Comparison of ENCODE assay signal across 14 cellular contexts in genomic region chr6:21538186-21538798, GRCh38. TPM values are rescaled to one million over a fixed set of nuclear protein-coding genes. Genes with fewer than 3 reads are reported as not detected.
A peak's percentile ranks its signal among the peaks of the same experiment; 100 is the strongest.
DNase-seq lines count a peak whose midpoint lies in the region; ATAC-seq and FAIRE-seq lines count a peak whose summit lies in the region.
"Had no signal": no experiment of that assay in that cellular context is flagged by ENCODE, and none has a peak within 500 bp of the region (broad histone marks: within the 10 kb centered on the region; RNA-seq: fewer than 3 reads in every experiment).

No MANE protein-coding gene starts in this region.

- no peak for DNase-seq in activated naive CD4-positive, alpha-beta T cell treated with anti-CD3 and anti-CD28 coated beads, Interleukin-2, amount 50 U/mL, for 72 hours (ENCODE audit: low spot score in 2 of 2)
- no peak for DNase-seq in activated naive CD4-positive, alpha-beta T cell treated with anti-CD3 and anti-CD28 coated beads for 36 hours
- DNase-seq in astrocyte of the hippocampus (ENCODE audit: low read depth, low spot score) (peak; percentile 71), mesenchymal stem cell (peak; percentile 8), urothelium cell line (ENCODE audit: low spot score) (peak; percentile 35), NCI-H1436 treated with DMSO at 0.1 percent for 48 hours (lab: John Stamatoyannopoulos, UW) (no peak), NCI-H446 (lab: John Stamatoyannopoulos, UW) (no peak)
- DNase-seq: activated CD4-positive, alpha-beta T cell treated with anti-CD3 and anti-CD28 coated beads for 4 hours; activated effector memory CD4-positive, alpha-beta T cell treated with anti-CD3 and anti-CD28 coated beads, Interleukin-2, amount 50 U/mL, for 16 hours; occipital lobe had no signal

- no peak overlapping the region for H3K14ac ChIP-seq in mesenchymal stem cell (ENCODE audit: low read length in 2 of 2)

- H2BK5ac ChIP-seq in mesenchymal stem cell (ENCODE audit: low read depth, low read length, poor library complexity, severe bottlenecking), result no peak overlapping the region

- no peaks in the 10 kb centered on the region for H3K9me3 Mint-ChIP-seq in activated naive CD4-positive, alpha-beta T cell treated with anti-CD3 and anti-CD28 coated beads, Interleukin-2, amount 50 U/mL, for 72 hours
- H3K9me3 Mint-ChIP-seq in activated naive CD4-positive, alpha-beta T cell treated with anti-CD3 and anti-CD28 coated beads for 36 hours, result peaks cover 2% of the 10 kb centered on the region

- peaks cover 8% of the 10 kb centered on the region for H3K27me3 Mint-ChIP-seq in activated naive CD4-positive, alpha-beta T cell treated with anti-CD3 and anti-CD28 coated beads for 36 hours (ENCODE audit: low read depth)

- H3K18ac ChIP-seq in mesenchymal stem cell (ENCODE audit: low read depth in 1 of 2, low read length in 2 of 2), result no peak overlapping the region

- H4K91ac ChIP-seq in mesenchymal stem cell (ENCODE audit: low read length), result no peak overlapping the region

- no peak for FAIRE-seq in urothelium cell line (lab: Jason Lieb, UNC)
- FAIRE-seq: A204.1, colon had no signal

- H3K23ac ChIP-seq in mesenchymal stem cell (ENCODE audit: low read length in 2 of 2), result no peak overlapping the region

- peaks cover 2% of the 10 kb centered on the region for H3K4me1 ChIP-seq in mesenchymal stem cell (ENCODE audit: control insufficient read depth, insufficient read depth, low read depth, low read length)
- H3K4me1 ChIP-seq: SJSA1 had no signal

- no peaks in the 10 kb centered on the region for H3K9me3 ChIP-seq in mesenchymal stem cell (ENCODE audit: control insufficient read depth, low read length)
- H3K9me3 ChIP-seq: SJSA1 had no signal

- intact Hi-C loops in activated naive CD4-positive, alpha-beta T cell treated with anti-CD3 and anti-CD28 coated beads for 36 hours (cut with micrococcal nuclease), result no loop called here

- WGBS in mesenchymal stem cell, result 90% methylated on average over 5 of the region's 5 CpGs

- H2BK12ac ChIP-seq in mesenchymal stem cell (ENCODE audit: low read length in 2 of 2), result no peak overlapping the region

- no peak overlapping the region for H2BK15ac ChIP-seq in mesenchymal stem cell (ENCODE audit: low read depth, poor library complexity, severe bottlenecking)

- H3K36me3 ChIP-seq in mesenchymal stem cell (ENCODE audit: control insufficient read depth in 1 of 2, insufficient read depth in 2 of 2, low read depth in 1 of 2, low read length in 2 of 2), result no peaks in the 10 kb centered on the region
- H3K36me3 ChIP-seq: SJSA1 had no signal

- no peaks in the 10 kb centered on the region for H3K4me1 Mint-ChIP-seq in activated naive CD4-positive, alpha-beta T cell treated with anti-CD3 and anti-CD28 coated beads for 36 hours (ENCODE audit: low read depth)

- no peak overlapping the region for H3K4me3 Mint-ChIP-seq in activated naive CD4-positive, alpha-beta T cell treated with anti-CD3 and anti-CD28 coated beads for 36 hours

- no peaks in the 10 kb centered on the region for H3K36me3 Mint-ChIP-seq in activated naive CD4-positive, alpha-beta T cell treated with anti-CD3 and anti-CD28 coated beads, Interleukin-2, amount 50 U/mL, for 72 hours
- H3K36me3 Mint-ChIP-seq in activated naive CD4-positive, alpha-beta T cell treated with anti-CD3 and anti-CD28 coated beads for 36 hours (ENCODE audit: low read depth), result no peaks in the 10 kb centered on the region

- H3K79me1 ChIP-seq in mesenchymal stem cell (replicated peaks; ENCODE audit: low read length, poor library complexity, severe bottlenecking), result no peaks in the 10 kb centered on the region

- peak; percentile 36 to 71 for ATAC-seq in activated naive CD4-positive, alpha-beta T cell treated with anti-CD3 and anti-CD28 coated beads, Interleukin-2, amount 50 U/mL, for 72 hours
- no peak for ATAC-seq in GM19395 (IDR thresholded peaks at IDR 0.05; ENCODE audit: unreplicated experiment)

- no peak overlapping the region for H4K8ac ChIP-seq in mesenchymal stem cell (ENCODE audit: low read length)

- CTCF ChIA-PET in activated naive CD4-positive, alpha-beta T cell treated with anti-CD3 and anti-CD28 coated beads for 36 hours (lab: Charles Lee), result interaction anchor here (0.5 to 0.6 kb wide), 2 partner anchors 206 to 397 kb away, joined by 3 to 7 read pairs; no protein-coding TSS in a partner anchor

- H3K27ac Mint-ChIP-seq in activated naive CD4-positive, alpha-beta T cell treated with anti-CD3 and anti-CD28 coated beads, Interleukin-2, amount 50 U/mL, for 72 hours, result no peak overlapping the region
- no peak overlapping the region for H3K27ac Mint-ChIP-seq in activated naive CD4-positive, alpha-beta T cell treated with anti-CD3 and anti-CD28 coated beads for 36 hours

- H3K4me3 ChIP-seq in mesenchymal stem cell (ENCODE audit: insufficient read depth in 1 of 2, low read depth in 1 of 2, low read length in 2 of 2), result no peak overlapping the region
- H3K4me3 ChIP-seq: SJSA1 had no signal

- H3K27me3 ChIP-seq in mesenchymal stem cell (ENCODE audit: control insufficient read depth in 1 of 2, insufficient read depth in 1 of 2, low read length in 2 of 2), result no peaks in the 10 kb centered on the region
- H3K27me3 ChIP-seq: SJSA1 had no signal

- no peak overlapping the region for H2BK120ac ChIP-seq in mesenchymal stem cell (ENCODE audit: low read depth, low read length)

- no peak overlapping the region for H3K9ac ChIP-seq in mesenchymal stem cell (ENCODE audit: low read length)

- no peak overlapping the region for H3K4ac ChIP-seq in mesenchymal stem cell (ENCODE audit: low read depth in 1 of 2, low read length in 2 of 2)

- no peak overlapping the region for H2AK5ac ChIP-seq in mesenchymal stem cell (ENCODE audit: low read length, severe bottlenecking)

- no peak overlapping the region for H3K27ac ChIP-seq in mesenchymal stem cell (ENCODE audit: low read length, poor library complexity, severe bottlenecking)
- H3K27ac ChIP-seq: SJSA1 had no signal

- no peak overlapping the region for H2AFZ ChIP-seq in mesenchymal stem cell (ENCODE audit: low read depth, low read length)

- no peak overlapping the region for H3K4me2 ChIP-seq in mesenchymal stem cell (ENCODE audit: low read length, poor library complexity, severe bottlenecking)

RNA-seq across cellular contexts. Expression of gene SOX4, which starts 55.3 kb away (rescaled TPM):
- 1 to 10 TPM in 1 of 2 donors, under 1 TPM in 1; 0.89 to 4.2 TPM for total RNA-seq in activated naive CD4-positive, alpha-beta T cell treated with anti-CD3 and anti-CD28 coated beads, Interleukin-2, amount 50 U/mL, for 72 hours
- under 1 TPM; 0.69 to 0.72 TPM for total RNA-seq in activated naive CD4-positive, alpha-beta T cell treated with anti-CD3 and anti-CD28 coated beads for 36 hours
- polyA plus RNA-seq in mesenchymal stem cell (2013, experiment 1 of 2), result 50.2 TPM
- polyA plus RNA-seq in mesenchymal stem cell (2013, experiment 2 of 2), result 50.6 TPM

Comparison
In these comparisons a context has a peak if more than half of its experiments do, and no peak if none do; other contexts are left out.
1. DNase-seq: peak in astrocyte of the hippocampus (single experiment), mesenchymal stem cell (single experiment) and urothelium cell line (single experiment); none in activated naive CD4-positive, alpha-beta T cell treated with anti-CD3 and anti-CD28 coated beads, Interleukin-2, amount 50 U/mL, for 72 hours (0 of 2), activated naive CD4-positive, alpha-beta T cell treated with anti-CD3 and anti-CD28 coated beads for 36 hours (single experiment), NCI-H1436 treated with DMSO at 0.1 percent for 48 hours (single experiment) and NCI-H446 (0 of 2).